9 cellular contexts compared by ENCODE assay signal in genomic region chr6:34144581-34145160, GRCh38. TPM values are rescaled to one million over a fixed set of nuclear protein-coding genes. Genes with fewer than 3 reads are reported as not detected.
A peak's percentile ranks its signal among the peaks of the same experiment; 100 is the strongest.
DNase-seq lines count a peak whose midpoint lies in the region; ATAC-seq and TF ChIP-seq lines count a peak whose summit lies in the region.
"Had no signal": no experiment of that assay in that cellular context is flagged by ENCODE, and none has a peak within 500 bp of the region (broad histone marks: within the 10 kb centered on the region; RNA-seq: fewer than 3 reads in every experiment).

No MANE protein-coding gene starts in this region.

- TF ChIP-seq CTCF in HCT116 (IDR thresholded peaks at IDR 0.05 in 2 of 3, conservative IDR thresholded peaks at IDR 0.05 in 1 of 3; ENCODE audit: borderline replicate concordance in 1 of 3, insufficient read depth in 1 of 3, low read depth in 2 of 3, low read length in 2 of 3) (no peak), nephron progenitor cell (IDR thresholded peaks at IDR 0.05) (no peak)

- peaks cover 81% of the 10 kb centered on the region for H3K4me1 Mint-ChIP-seq in nephron progenitor cell

- H3K27ac Mint-ChIP-seq in nephron progenitor cell: no peak overlapping the region

- POLR2A ChIA-PET in HCT116 (lab: Charles Lee): no interaction called here

- no peak for DNase-seq in HCT116 (ENCODE audit: low read depth, low spot score)
- DNase-seq in cerebellar cortex (ENCODE audit: low spot score): peak; percentile 12
- no peak for DNase-seq in nephron progenitor cell
- no peak for DNase-seq in GOT3 (lab: John Stamatoyannopoulos, UW)
- no peak for DNase-seq in Ammon's horn (ENCODE audit: low spot score)

- H3K9me2 ChIP-seq in HCT116 (ENCODE audit: insufficient read depth): no peaks in the 10 kb centered on the region

- no peak overlapping the region for H3K27ac ChIP-seq in ACC112 (ENCODE audit: low read depth, low read length)
- peak overlapping the region; percentile 26; the same call in 1 of the 2 replicates for H3K27ac ChIP-seq in HCT116 (ENCODE audit: low read depth, low read length)

- H2AFZ ChIP-seq in ACC112 (ENCODE audit: low read length, unreplicated experiment) (no peak overlapping the region), HCT116 (ENCODE audit: low read depth, low read length, poor library complexity, severe bottlenecking) (no peak overlapping the region)

- TF ChIP-seq POLR2A in HCT116 (IDR thresholded peaks at IDR 0.05; ENCODE audit: borderline replicate concordance, extremely low read depth, insufficient read depth, insufficient read length): no peak

- H3K79me2 ChIP-seq in ACC112 (ENCODE audit: control insufficient read depth, insufficient read depth, low read length, unreplicated experiment) (no peaks in the 10 kb centered on the region), HCT116 (ENCODE audit: insufficient read depth, low read length) (no peaks in the 10 kb centered on the region)

- no TSS peak for BruUV-seq in HCT116 (replicated peaks; lab: Mats Ljungman, UMichigan)

- no peak for TF ChIP-seq RAD21 in HCT116 (IDR thresholded peaks at IDR 0.05; ENCODE audit: low read depth)

- no peaks in the 10 kb centered on the region for H4K20me1 ChIP-seq in HCT116 (ENCODE audit: insufficient read depth)

- no peaks in the 10 kb centered on the region for H3K9me3 ChIP-seq in HCT116 (ENCODE audit: control insufficient read depth in 1 of 2, insufficient read depth in 1 of 2, low read depth in 1 of 2, low read length in 2 of 2)

- peaks cover 67% of the 10 kb centered on the region for H3K27me3 Mint-ChIP-seq in nephron progenitor cell (ENCODE audit: low read depth, poor library complexity)

- H3K36me3 Mint-ChIP-seq in nephron progenitor cell (ENCODE audit: low read depth): no peaks in the 10 kb centered on the region

- RAD21 ChIA-PET in HCT116 (lab: Charles Lee; ENCODE audit: low non-redundant PET in 1 of 2, low total read pairs in 2 of 2, uncharacterized antibody in 2 of 2, unreplicated experiment in 2 of 2): interaction anchor here in 1 of 2 experiments (0.7 kb wide), 1 partner anchor 112 kb away, joined by 3 read pairs; no protein-coding TSS in a partner anchor

- H3K36me3 ChIP-seq in ACC112 (ENCODE audit: insufficient read depth, low read length) (no peaks in the 10 kb centered on the region), HCT116 (ENCODE audit: control insufficient read depth in 1 of 2, insufficient read depth in 2 of 2, low read length in 2 of 2) (no peaks in the 10 kb centered on the region)

- CTCF ChIA-PET in HCT116 (lab: Charles Lee): interaction anchor here (1.2 kb wide), 1 partner anchor 90 kb away, joined by 4 read pairs; no protein-coding TSS in a partner anchor

- H3K4me1 ChIP-seq in ACC112 (ENCODE audit: control insufficient read depth, insufficient read depth, low read length, unreplicated experiment): peaks cover 6% of the 10 kb centered on the region
- peaks cover 0 to 4% of the 10 kb centered on the region in 2 experiments; a peak in 1 of 4 replicates for H3K4me1 ChIP-seq in HCT116 (ENCODE audit: control insufficient read depth in 1 of 2, insufficient read depth in 2 of 2, low read length in 2 of 2)

- no peak for ATAC-seq in HCT116
- no peak for ATAC-seq in GM18873 (IDR thresholded peaks at IDR 0.05; ENCODE audit: low FRiP score, unreplicated experiment)
- no peak for ATAC-seq in GM21381 (IDR thresholded peaks at IDR 0.05; ENCODE audit: unreplicated experiment)

- H3K9me3 Mint-ChIP-seq in nephron progenitor cell: no peaks in the 10 kb centered on the region

- H3K4me2 ChIP-seq in HCT116 (ENCODE audit: low read length): peak overlapping the region; percentile 70

- H3K4me3 ChIP-seq in ACC112 (ENCODE audit: low read depth, low read length) (peak overlapping the region; percentile 61), HCT116 (replicated peaks in 1 of 2; ENCODE audit: low read depth in 1 of 2, low read length in 2 of 2) (peak overlapping the region; percentile 13 to 58; a peak in 2 of 4 replicates)

- H3K27me3 ChIP-seq in ACC112 (ENCODE audit: insufficient read depth, low read length) (peaks cover 69% of the 10 kb centered on the region), HCT116 (ENCODE audit: insufficient read depth, low read length) (no peaks in the 10 kb centered on the region)

- H3K4me3 Mint-ChIP-seq in nephron progenitor cell: peak overlapping the region; percentile 70

- intact Hi-C loops in HCT116 (cut with micrococcal nuclease): no loop called here

- no peak overlapping the region for H3K9ac ChIP-seq in HCT116 (ENCODE audit: low read length)

TF ChIP-seq in HCT116, 20 proteins besides CTCF, POLR2A, EP300 and RAD21:
- TF ChIP-seq REST (IDR thresholded peaks at IDR 0.05; ENCODE audit: low read depth) (no peak), TCF7L2 (IDR thresholded peaks at IDR 0.05; ENCODE audit: borderline replicate concordance, extremely low read depth, insufficient read depth, insufficient read length) (no peak), SIN3A (IDR thresholded peaks at IDR 0.05; ENCODE audit: low read depth) (no peak), CBX3 (IDR thresholded peaks at IDR 0.05; ENCODE audit: low read depth) (no peak), ZFX (IDR thresholded peaks at IDR 0.05) (no peak), EGR1 (IDR thresholded peaks at IDR 0.05; ENCODE audit: low read depth) (no peak), POLR2AphosphoS5 (IDR thresholded peaks at IDR 0.05; ENCODE audit: low read depth, low read length) (no peak), EZH2phosphoT487 (IDR thresholded peaks at IDR 0.05; ENCODE audit: borderline replicate concordance) (no peak), ELF1 (IDR thresholded peaks at IDR 0.05; ENCODE audit: borderline replicate concordance, low read depth) (no peak), ATF3 (IDR thresholded peaks at IDR 0.05) (no peak), MAX (IDR thresholded peaks at IDR 0.05) (no peak)

RNA-seq across cellular contexts. Expression of gene GRM4, which starts 1.2 kb away (rescaled TPM):
- total RNA-seq in HCT116 (2021; ENCODE audit: unreplicated experiment): 2.6 TPM
- polyA plus RNA-seq in HCT116 (2012): 1.8 and 2.5 TPM in 2 replicates
- total RNA-seq: liver had no signal
- polyA plus RNA-seq: liver had no signal
